8 cellular contexts compared by ENCODE assay signal in genomic region chr3:168165390-168166269, GRCh38.
DNase-seq lines count a peak whose midpoint lies in the region; ATAC-seq and TF ChIP-seq lines count a peak whose summit lies in the region.

No MANE protein-coding gene starts in this region.

- intact Hi-C loops in left cardiac atrium (cut with DNase I) (loop anchor here (2.0 to 5.0 kb wide), 2 partner anchors 119 to 238 kb away; no protein-coding TSS in a partner anchor), psoas muscle (cut with DNase I) (loop anchor here in 1 of 2 donors (1.0 to 10.0 kb wide), 2 partner anchors 118 to 241 kb away; no protein-coding TSS in a partner anchor)

- peaks cover 1% of the 10 kb centered on the region for H3K4me1 Mint-ChIP-seq in activated naive CD8-positive, alpha-beta T cell treated with anti-CD3 and anti-CD28 coated beads for 36 hours

- peaks cover 5% of the 10 kb centered on the region for H3K4me1 ChIP-seq in psoas muscle

- peak; percentile 76 for DNase-seq in EH (ENCODE audit: low read depth)
- DNase-seq in NCI-H345 (lab: John Stamatoyannopoulos, UW), result peak; percentile 25
- peak; percentile 23 for DNase-seq in activated naive CD8-positive, alpha-beta T cell treated with anti-CD3 and anti-CD28 coated beads for 36 hours
- peak; percentile 38 for DNase-seq in left cardiac atrium
- DNase-seq in psoas muscle, result peak in 1 of 2 donors; percentile 25

- H3K27me3 ChIP-seq in psoas muscle (ENCODE audit: insufficient read depth in 3 of 3, low read length in 2 of 3), result no peaks in the 10 kb centered on the region

- peak overlapping the region; percentile 39 for H3K4me3 ChIP-seq in psoas muscle

- TF ChIP-seq CTCF in psoas muscle (IDR thresholded peaks at IDR 0.05), result peak; percentile 78

- no peaks in the 10 kb centered on the region for H3K9me3 Mint-ChIP-seq in activated naive CD8-positive, alpha-beta T cell treated with anti-CD3 and anti-CD28 coated beads for 36 hours

- no peak overlapping the region for H3K4me3 Mint-ChIP-seq in activated naive CD8-positive, alpha-beta T cell treated with anti-CD3 and anti-CD28 coated beads for 36 hours

- 8 to 14% (median 10%) methylated on average over 6 of the region's 6 CpGs for WGBS in psoas muscle, 3 donors

- H3K27me3 Mint-ChIP-seq in activated naive CD8-positive, alpha-beta T cell treated with anti-CD3 and anti-CD28 coated beads for 36 hours, result no peaks in the 10 kb centered on the region

- H3K27ac Mint-ChIP-seq in activated naive CD8-positive, alpha-beta T cell treated with anti-CD3 and anti-CD28 coated beads for 36 hours, result no peak overlapping the region

- H3K9me3 ChIP-seq in psoas muscle, result no peaks in the 10 kb centered on the region

- H3K27ac ChIP-seq in psoas muscle, result no peak overlapping the region

- ATAC-seq in GM19438 (IDR thresholded peaks at IDR 0.05; ENCODE audit: low read depth, unreplicated experiment), result peak; percentile 89
- ATAC-seq in HG03432 (IDR thresholded peaks at IDR 0.05; ENCODE audit: unreplicated experiment), result peak; percentile 85
- ATAC-seq in left cardiac atrium, result peak; percentile 68 to 83
- ATAC-seq in psoas muscle, result peak; percentile 58 to 95 (median 76)
- no peak for ATAC-seq in GM18520 (IDR thresholded peaks at IDR 0.05; ENCODE audit: unreplicated experiment)

- no peaks in the 10 kb centered on the region for H3K36me3 ChIP-seq in psoas muscle (ENCODE audit: insufficient read depth in 1 of 2, low read depth in 1 of 2)

- no peaks in the 10 kb centered on the region for H3K36me3 Mint-ChIP-seq in activated naive CD8-positive, alpha-beta T cell treated with anti-CD3 and anti-CD28 coated beads for 36 hours
